Comparison of ENCODE assay signal across 22 cellular contexts in the genomic region with DNA sequence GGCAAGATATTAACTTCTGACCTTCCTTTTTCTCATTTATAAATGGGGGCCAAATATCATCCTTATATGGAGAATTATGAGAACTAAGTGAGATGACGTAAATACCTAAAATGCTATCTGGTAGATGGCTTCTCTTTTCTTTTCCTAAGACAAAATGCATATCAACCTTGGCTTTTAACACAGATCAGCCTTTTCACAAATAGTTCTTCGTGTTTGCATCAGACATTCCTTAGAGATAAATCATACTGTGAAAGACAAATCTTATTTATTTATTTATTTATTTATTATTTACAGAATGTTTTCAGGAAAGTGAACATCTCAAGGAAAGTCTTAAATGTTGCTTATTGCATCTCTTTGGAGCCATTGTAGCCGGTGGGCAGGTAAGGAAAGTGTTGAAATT.
DNase-seq lines count a peak whose midpoint lies in the region; ATAC-seq and TF ChIP-seq lines count a peak whose summit lies in the region.
"Had no signal": no experiment of that assay in that cellular context is flagged by ENCODE, and none has a peak within 500 bp of the region (broad histone marks: within the 10 kb centered on the region; RNA-seq: fewer than 3 reads in every experiment).

No MANE protein-coding gene starts in this region.

- H3K4me1 ChIP-seq in fibroblast of lung (ENCODE audit: control insufficient read depth, extremely low read depth, insufficient read depth, low read length), result no peaks in the 10 kb centered on the region
- H3K4me1 ChIP-seq: pancreas, uterus had no signal

- H3K4me3 ChIP-seq in fibroblast of lung (replicated peaks in 1 of 4; ENCODE audit: control extremely low read depth in 1 of 4, insufficient read depth in 1 of 4, low read depth in 3 of 4, low read length in 4 of 4), result no peak overlapping the region
- H3K4me3 ChIP-seq: hepatocyte, MG63, pancreas, uterus had no signal

- H3K4me2 ChIP-seq in fibroblast of lung (ENCODE audit: extremely low read depth, insufficient read depth, low read length), result no peak overlapping the region
- H3K4me2 ChIP-seq: hepatocyte had no signal

- no peaks in the 10 kb centered on the region for H3K27me3 ChIP-seq in fibroblast of lung (ENCODE audit: control insufficient read depth, insufficient read depth, low read length)
- H3K27me3 ChIP-seq: hepatocyte, MG63, pancreas, uterus had no signal

- no peaks in the 10 kb centered on the region for H3K9me3 ChIP-seq in fibroblast of lung (ENCODE audit: control insufficient read depth, insufficient read depth, low read depth, low read length)
- H3K9me3 ChIP-seq: MG63, pancreas, uterus had no signal

- peaks cover 4% of the 10 kb centered on the region for H3K36me3 ChIP-seq in fibroblast of lung (ENCODE audit: control insufficient read depth, insufficient read depth, low read length)
- H3K36me3 ChIP-seq: MG63, pancreas, uterus had no signal

- no peak overlapping the region for H3K27ac ChIP-seq in fibroblast of lung (ENCODE audit: insufficient read depth, low read length)
- H3K27ac ChIP-seq: hepatocyte, pancreas, uterus had no signal

- no peak for TF ChIP-seq CTCF in fibroblast of lung (conservative IDR thresholded peaks at IDR 0.05 in 1 of 2, IDR thresholded peaks at IDR 0.05 in 1 of 2; ENCODE audit: low read depth in 1 of 2, low read length in 2 of 2)

- H3K9ac ChIP-seq in fibroblast of lung (ENCODE audit: insufficient read depth, low read length), result no peak overlapping the region

- H2AFZ ChIP-seq in fibroblast of lung (ENCODE audit: low read length), result no peak overlapping the region
- H2AFZ ChIP-seq: hepatocyte had no signal

- H4K20me1 ChIP-seq in fibroblast of lung (ENCODE audit: control insufficient read depth, extremely low read depth, insufficient read depth, low read length), result no peaks in the 10 kb centered on the region

- DNase-seq in GM03348 (ENCODE audit: low spot score) (peak; percentile 22), SW480 (ENCODE audit: low spot score) (peak; percentile 32), fibroblast of lung (ENCODE audit: low read depth in 2 of 2) (peak; percentile 45 to 56), ecto neural progenitor cell (ENCODE audit: low spot score) (no peak)
- DNase-seq: activated CD4-positive, alpha-beta memory T cell treated with anti-CD3 and anti-CD28 coated beads, Interleukin-2, amount 10 ng/mL, durations not matched to agents 7 days and 5 days; activated naive CD4-positive, alpha-beta T cell treated with anti-CD3 and anti-CD28 coated beads, Interleukin-2, amount 10 ng/mL, durations not matched to agents 7 days and 5 days; activated T-cell treated with anti-CD3 and anti-CD28 coated beads, Interleukin-2, amount 50 U/mL, for 24 hours; dermis blood vessel endothelial cell; DMS153; kidney; MG63; naive thymus-derived CD8-positive, alpha-beta T cell; NCI-H187 treated with DMSO at 0.1 percent for 48 hours; NCI-H446; pancreas; SIG-M5; T-helper 17 cell; uterus had no signal

- H3K79me2 ChIP-seq in fibroblast of lung (ENCODE audit: control insufficient read depth, insufficient read depth, low read length), result no peaks in the 10 kb centered on the region
- H3K79me2 ChIP-seq: hepatocyte had no signal

- ATAC-seq in HG02678 (IDR thresholded peaks at IDR 0.05; ENCODE audit: unreplicated experiment), result no peak
- no peak for ATAC-seq in HG02938 (IDR thresholded peaks at IDR 0.05; ENCODE audit: unreplicated experiment)
- ATAC-seq in HG03439 (IDR thresholded peaks at IDR 0.05; ENCODE audit: unreplicated experiment), result no peak
- ATAC-seq: naive thymus-derived CD8-positive, alpha-beta T cell; pancreas; T-helper 17 cell had no signal
